In genomic region chr3:150064952-150065351, GRCh38 we compare ENCODE assay signal across 20 cellular contexts.
DNase-seq lines count a peak whose midpoint lies in the region; ATAC-seq and TF ChIP-seq lines count a peak whose summit lies in the region.
"Had no signal": no experiment of that assay in that cellular context is flagged by ENCODE, and none has a peak within 500 bp of the region (broad histone marks: within the 10 kb centered on the region; RNA-seq: fewer than 3 reads in every experiment).

No MANE protein-coding gene starts in this region.

- no peaks in the 10 kb centered on the region; the same call in 1 of the 2 replicates for H3K9me1 ChIP-seq in IMR-90 (ENCODE audit: insufficient read depth, low read length)

- H3K14ac ChIP-seq in IMR-90 (replicated peaks; ENCODE audit: low read depth, low read length) (no peak overlapping the region), trophoblast cell (ENCODE audit: low read length) (no peak overlapping the region)

- H2AK9ac ChIP-seq in IMR-90 (replicated peaks; ENCODE audit: low read depth, low read length, poor library complexity): no peak overlapping the region

- H3K27me3 ChIP-seq in IMR-90 (ENCODE audit: control insufficient read depth, insufficient read depth, low read length): peaks cover 2% of the 10 kb centered on the region; the same call in 1 of the 2 replicates
- no peaks in the 10 kb centered on the region for H3K27me3 ChIP-seq in trophoblast cell (ENCODE audit: insufficient read depth, low read length)
- H3K27me3 ChIP-seq in skeletal muscle tissue (ENCODE audit: control insufficient read depth in 3 of 3, insufficient read depth in 3 of 3, low read length in 3 of 3): no peaks in the 10 kb centered on the region
- H3K27me3 ChIP-seq: BLaER1 had no signal

- H2AFZ ChIP-seq in IMR-90 (replicated peaks; ENCODE audit: low read length, poor library complexity) (no peak overlapping the region), trophoblast cell (ENCODE audit: insufficient read depth, low read length, poor library complexity) (no peak overlapping the region)
- H2AFZ ChIP-seq: GM23248 had no signal

- H3K36me3 ChIP-seq in IMR-90 (ENCODE audit: control insufficient read depth, insufficient read depth, low read length) (no peaks in the 10 kb centered on the region), trophoblast cell (ENCODE audit: control insufficient read depth in 1 of 2, insufficient read depth in 2 of 2, low read length in 2 of 2) (no peaks in the 10 kb centered on the region), skeletal muscle tissue (ENCODE audit: control insufficient read depth in 3 of 3, insufficient read depth in 3 of 3, low read length in 3 of 3) (no peaks in the 10 kb centered on the region)
- H3K36me3 ChIP-seq: BLaER1 had no signal

- H2AK5ac ChIP-seq in IMR-90 (ENCODE audit: low read depth, low read length) (no peak overlapping the region), trophoblast cell (ENCODE audit: low read length) (no peak overlapping the region)

- no peak overlapping the region for H2BK20ac ChIP-seq in IMR-90 (ENCODE audit: low read depth, low read length)

- H3K27ac ChIP-seq in IMR-90 (ENCODE audit: insufficient read depth, low read length) (no peak overlapping the region), trophoblast cell (ENCODE audit: low read depth, low read length) (no peak overlapping the region), skeletal muscle tissue (ENCODE audit: low read depth, low read length) (peak overlapping the region; percentile 41)
- H3K27ac ChIP-seq: 22Rv1, BLaER1, C4-2B, GM23248 had no signal

- no peak overlapping the region for H3K23ac ChIP-seq in IMR-90 (ENCODE audit: low read depth, low read length)
- H3K23ac ChIP-seq in trophoblast cell (ENCODE audit: low read length): no peak overlapping the region

- H3K79me2 ChIP-seq in trophoblast cell (ENCODE audit: control insufficient read depth, insufficient read depth, low read length, poor library complexity): no peaks in the 10 kb centered on the region

- H4K91ac ChIP-seq in IMR-90 (ENCODE audit: insufficient read depth, low read depth, low read length) (no peak overlapping the region), trophoblast cell (ENCODE audit: low read depth, low read length) (no peak overlapping the region)

- POLR2A ChIA-PET in IMR-90 (lab: Charles Lee; ENCODE audit: unreplicated experiment): no interaction called here

- CTCF ChIA-PET in IMR-90 (lab: Yijun Ruan, JAX): no interaction called here

- no peak for ATAC-seq in IMR-90 (ENCODE audit: low read depth)
- ATAC-seq in GM19324 (IDR thresholded peaks at IDR 0.05; ENCODE audit: low FRiP score, unreplicated experiment): no peak
- ATAC-seq: CD8-positive, alpha-beta T cell had no signal

- no peak overlapping the region for H3K4me3 ChIP-seq in IMR-90 (ENCODE audit: insufficient read depth, low read depth, low read length)
- no peak overlapping the region for H3K4me3 ChIP-seq in trophoblast cell (ENCODE audit: low read depth, low read length)
- H3K4me3 ChIP-seq in skeletal muscle tissue (ENCODE audit: low read length in 3 of 3): no peak overlapping the region
- H3K4me3 ChIP-seq: BLaER1, GM23248 had no signal

- H3K4me1 ChIP-seq in IMR-90 (ENCODE audit: control insufficient read depth, insufficient read depth, low read length) (peaks cover 10% of the 10 kb centered on the region), trophoblast cell (ENCODE audit: control insufficient read depth in 1 of 2, insufficient read depth in 2 of 2, low read length in 2 of 2) (peaks cover 8 to 17% of the 10 kb centered on the region in 2 experiments), skeletal muscle tissue (ENCODE audit: control insufficient read depth in 3 of 3, insufficient read depth in 3 of 3, low read length in 3 of 3) (peaks cover 43 to 61% (median 56%) of the 10 kb centered on the region in 3 donors)
- H3K4me1 ChIP-seq: BLaER1, Caco-2 had no signal

- no peak overlapping the region for H3K56ac ChIP-seq in IMR-90 (ENCODE audit: extremely low read depth, insufficient read depth, low read length)

- no CpG with 5 or more reads among the region's 2 CpGs for WGBS in IMR-90 (ENCODE audit: extremely low coverage in 2 of 2, insufficient read length in 1 of 2), 2 experiments
- no CpG with 5 or more reads among the region's 2 CpGs for WGBS in trophoblast cell (ENCODE audit: extremely low coverage, insufficient coverage, insufficient read length)

- H4K12ac ChIP-seq in trophoblast cell (ENCODE audit: low read depth, low read length): no peak overlapping the region

- no peak for TF ChIP-seq RAD21 in IMR-90 (IDR thresholded peaks at IDR 0.05; ENCODE audit: low read length)

- H2BK15ac ChIP-seq in IMR-90 (ENCODE audit: low read depth, low read length): no peak overlapping the region

- peaks cover 18% of the 10 kb centered on the region for H3K27me3 Mint-ChIP-seq in mesothelial cell of epicardium (ENCODE audit: low read depth)
- H3K27me3 Mint-ChIP-seq: CD4-positive, CD25-positive, alpha-beta regulatory T cell had no signal

- H3K4ac ChIP-seq in IMR-90 (ENCODE audit: low read depth, low read length) (0 out of 2 replicates have a peak overlapping the region, but pooled peaks have one; percentile 4), trophoblast cell (ENCODE audit: low read depth, low read length) (no peak overlapping the region)

- BruUV-seq in IMR-90 (replicated peaks; lab: Mats Ljungman, UMichigan): no TSS peak

- H3K18ac ChIP-seq in IMR-90 (ENCODE audit: low read depth, low read length) (no peak overlapping the region), trophoblast cell (ENCODE audit: low read length) (no peak overlapping the region)

- in situ Hi-C loops in IMR-90 (cut with MboI; ENCODE audit: low sequenced_read_pairs): no loop called here

- no peak overlapping the region for H3K4me3 Mint-ChIP-seq in mesothelial cell of epicardium
- H3K4me3 Mint-ChIP-seq: B cell; CD4-positive, CD25-positive, alpha-beta regulatory T cell; CD8-positive, alpha-beta T cell had no signal

- H3K36me3 Mint-ChIP-seq in mesothelial cell of epicardium: no peaks in the 10 kb centered on the region
- H3K36me3 Mint-ChIP-seq: CD4-positive, CD25-positive, alpha-beta regulatory T cell; CD8-positive, alpha-beta T cell had no signal

- H3K4me1 Mint-ChIP-seq in mesothelial cell of epicardium: peaks cover 16% of the 10 kb centered on the region
- H3K4me1 Mint-ChIP-seq: B cell; CD4-positive, CD25-positive, alpha-beta regulatory T cell had no signal

- H2BK12ac ChIP-seq in trophoblast cell (ENCODE audit: low read length): peak overlapping the region; percentile 42

- H3K9ac ChIP-seq in IMR-90 (ENCODE audit: low read depth, low read length) (no peak overlapping the region), trophoblast cell (ENCODE audit: low read length) (no peak overlapping the region), skeletal muscle tissue (ENCODE audit: low read depth in 1 of 3, low read length in 3 of 3) (no peak overlapping the region)
- H3K9ac ChIP-seq: BLaER1, GM23248 had no signal

- TF ChIP-seq CTCF in IMR-90 (conservative IDR thresholded peaks at IDR 0.05; ENCODE audit: low read depth, low read length) (no peak), mesothelial cell of epicardium (IDR thresholded peaks at IDR 0.05; ENCODE audit: unreplicated experiment) (no peak)

- H3K4me2 ChIP-seq in IMR-90 (ENCODE audit: low read depth, low read length) (no peak overlapping the region), trophoblast cell (ENCODE audit: low read length) (no peak overlapping the region)
- H3K4me2 ChIP-seq: BLaER1 had no signal

- H4K8ac ChIP-seq in IMR-90 (ENCODE audit: low read depth in 2 of 2, low read length in 2 of 2): no peak overlapping the region
- no peak overlapping the region for H4K8ac ChIP-seq in trophoblast cell (ENCODE audit: low read depth, low read length)

- intact Hi-C loops in IMR-90 (cut with micrococcal nuclease): no loop called here

- DNase-seq in EL: peak; percentile 18
- peak; percentile 52 for DNase-seq in IMR-90
- no peak for DNase-seq in trophoblast cell
- DNase-seq in stimulated activated CD4-positive, alpha-beta T cell treated with anti-CD3 and anti-CD28 coated beads, Interleukin-4, amount 100 ng/mL, for 4 hours: no peak
- no peak for DNase-seq in mesothelial cell of epicardium (ENCODE audit: low spot score in 2 of 2, unreplicated experiment in 2 of 2)
- DNase-seq: Caco-2; CD4-positive, CD25-positive, alpha-beta regulatory T cell; CD8-positive, alpha-beta T cell; DMS153; DND-41; GF-D8; GM23248; H7; HCEC 1CT had no signal

- H2BK120ac ChIP-seq in IMR-90 (ENCODE audit: low read depth, low read length): no peak overlapping the region; the same call in 1 of the 2 replicates
- H2BK120ac ChIP-seq in trophoblast cell (ENCODE audit: insufficient read depth, low read length, poor library complexity): no peak overlapping the region

- H4K5ac ChIP-seq in IMR-90 (ENCODE audit: low read depth, low read length): no peak overlapping the region

- H3K9me3 ChIP-seq in IMR-90 (ENCODE audit: control insufficient read depth, insufficient read depth, low read length) (no peaks in the 10 kb centered on the region), trophoblast cell (ENCODE audit: insufficient read depth, low read depth, low read length) (no peaks in the 10 kb centered on the region), skeletal muscle tissue (ENCODE audit: control insufficient read depth in 3 of 3, low read length in 3 of 3) (no peaks in the 10 kb centered on the region)
- H3K9me3 ChIP-seq: BLaER1, Caco-2 had no signal

- no peak overlapping the region for H3K27ac Mint-ChIP-seq in mesothelial cell of epicardium
- H3K27ac Mint-ChIP-seq: B cell; CD4-positive, CD25-positive, alpha-beta regulatory T cell; CD8-positive, alpha-beta T cell had no signal

- H4K20me1 ChIP-seq in IMR-90 (ENCODE audit: insufficient read depth, low read length): no peaks in the 10 kb centered on the region
- H4K20me1 ChIP-seq: BLaER1 had no signal

- dilution Hi-C loops in IMR-90 (cut with HindIII; ENCODE audit: low sequenced_read_pairs, unreplicated experiment): no loop called here

- 0 out of 4 replicates have a peak, but pooled peaks cover 0 to 4% of the 10 kb centered on the region in 2 experiments for H3K79me1 ChIP-seq in IMR-90 (ENCODE audit: low read depth in 1 of 2, low read length in 2 of 2)
- peaks cover 18% of the 10 kb centered on the region for H3K79me1 ChIP-seq in trophoblast cell (ENCODE audit: low read length)

- H2BK5ac ChIP-seq in IMR-90 (ENCODE audit: low read depth, low read length, poor library complexity, severe bottlenecking) (no peak overlapping the region), trophoblast cell (ENCODE audit: low read depth, low read length, poor library complexity) (no peak overlapping the region)

- H3K9me3 Mint-ChIP-seq in mesothelial cell of epicardium: no peaks in the 10 kb centered on the region
- H3K9me3 Mint-ChIP-seq: CD4-positive, CD25-positive, alpha-beta regulatory T cell; CD8-positive, alpha-beta T cell had no signal

- TF ChIP-seq POLR2A in IMR-90 (IDR thresholded peaks at IDR 0.05; ENCODE audit: low read depth, low read length): no peak

TF ChIP-seq in IMR-90, 13 proteins besides CTCF, POLR2A, EP300 and RAD21 (continues in another document):
- TF ChIP-seq CHD1 (IDR thresholded peaks at IDR 0.05; ENCODE audit: low read depth, low read length): no peak

Comparison
In these comparisons a context has a peak if more than half of its experiments do, and no peak if none do; other contexts are left out.
1. DNase-seq: peak in EL (single experiment) and IMR-90 (single experiment); none in trophoblast cell (0 of 2), stimulated activated CD4-positive, alpha-beta T cell treated with anti-CD3 and anti-CD28 coated beads, Interleukin-4, amount 100 ng/mL, for 4 hours (0 of 2) and mesothelial cell of epicardium (0 of 2).